Comparison of ENCODE assay signal across 11 cellular contexts in the genomic region with DNA sequence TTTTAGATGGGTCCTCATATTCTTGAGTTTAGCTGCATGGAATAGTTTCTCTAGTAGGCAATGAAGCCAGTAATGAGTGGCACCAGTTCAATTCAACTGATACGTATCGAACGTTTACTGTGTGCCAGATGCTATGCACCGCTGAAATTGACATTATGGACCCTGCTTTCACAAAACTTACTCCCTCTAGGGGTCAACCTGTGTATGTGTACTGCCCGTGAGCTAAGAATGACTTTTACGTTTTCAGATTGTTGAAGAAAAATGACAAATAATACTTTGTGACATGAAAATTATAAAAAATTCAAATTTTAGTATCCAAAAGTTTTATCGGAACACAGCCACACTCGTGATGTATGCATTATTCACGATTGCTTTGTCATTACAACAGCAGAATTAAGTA.
DNase-seq lines count a peak whose midpoint lies in the region; ATAC-seq and TF ChIP-seq lines count a peak whose summit lies in the region.
"Had no signal": no experiment of that assay in that cellular context is flagged by ENCODE, and none has a peak within 500 bp of the region (broad histone marks: within the 10 kb centered on the region; RNA-seq: fewer than 3 reads in every experiment).

No MANE protein-coding gene starts in this region.

- H3K4me3 ChIP-seq in DOHH2 (ENCODE audit: low read length) = no peak overlapping the region
- no peak overlapping the region for H3K4me3 ChIP-seq in Jurkat, Clone E6-1 (ENCODE audit: low read length)
- no peak overlapping the region for H3K4me3 ChIP-seq in body of pancreas
- H3K4me3 ChIP-seq in heart left ventricle = no peak overlapping the region

- peak; percentile 19 for DNase-seq in Jurkat, Clone E6-1 (ENCODE audit: low read depth, low spot score)
- DNase-seq in body of pancreas (no peak), mesothelial cell of epicardium (ENCODE audit: low spot score in 2 of 2, unreplicated experiment in 2 of 2) (no peak), OCI-M2 (lab: John Stamatoyannopoulos, UW; ENCODE audit: unreplicated experiment) (no peak), CD1c-positive myeloid dendritic cell (ENCODE audit: extremely low spot score) (no peak), heart left ventricle (no peak)
- DNase-seq: activated effector memory CD4-positive, alpha-beta T cell treated with Interleukin-2 at 50 U/mL for 16 hours; NCI-H1694 had no signal

- peaks cover 5% of the 10 kb centered on the region for H3K36me3 Mint-ChIP-seq in mesothelial cell of epicardium
- H3K36me3 Mint-ChIP-seq: natural killer cell treated with Interleukin-12 subunit alpha and Interleukin-12 subunit beta and Interleukin-15 and Interleukin-18, amount 100 ng/mL, for 72 hours had no signal

- H3K36me3 ChIP-seq in DOHH2 (ENCODE audit: control insufficient read depth, low read length) (no peaks in the 10 kb centered on the region), body of pancreas (replicated peaks in 1 of 2; ENCODE audit: insufficient read depth in 1 of 2, low read depth in 2 of 2) (no peaks in the 10 kb centered on the region), heart left ventricle (peaks cover 0 to 8% (median 0%) of the 10 kb centered on the region in 9 donors)

- no peak overlapping the region for H3K27ac ChIP-seq in DOHH2 (ENCODE audit: low read depth, low read length)
- H3K27ac ChIP-seq in body of pancreas = no peak overlapping the region
- no peak overlapping the region for H3K27ac ChIP-seq in heart left ventricle

- no peak overlapping the region for H3K27ac Mint-ChIP-seq in mesothelial cell of epicardium
- H3K27ac Mint-ChIP-seq: natural killer cell treated with Interleukin-12 subunit alpha and Interleukin-12 subunit beta and Interleukin-15 and Interleukin-18, amount 100 ng/mL, for 72 hours had no signal

- no peak for TF ChIP-seq POLR2A in body of pancreas (IDR thresholded peaks at IDR 0.05)
- TF ChIP-seq POLR2A in heart left ventricle (IDR thresholded peaks at IDR 0.05) = no peak

- no peak overlapping the region for H3K4me2 ChIP-seq in DOHH2 (ENCODE audit: low read length)

- H3K4me3 Mint-ChIP-seq in mesothelial cell of epicardium = no peak overlapping the region
- H3K4me3 Mint-ChIP-seq: natural killer cell treated with Interleukin-12 subunit alpha and Interleukin-12 subunit beta and Interleukin-15 and Interleukin-18, amount 100 ng/mL, for 72 hours had no signal

- H3K9me3 Mint-ChIP-seq in mesothelial cell of epicardium = no peaks in the 10 kb centered on the region
- H3K9me3 Mint-ChIP-seq: natural killer cell treated with Interleukin-12 subunit alpha and Interleukin-12 subunit beta and Interleukin-15 and Interleukin-18, amount 100 ng/mL, for 72 hours had no signal

- peak; percentile 69 for TF ChIP-seq CTCF in DOHH2 (IDR thresholded peaks at IDR 0.05; ENCODE audit: low read depth, low read length, poor library complexity, severe bottlenecking)
- peak in 6 of 7 experiments; percentile 29 to 43 (median 34) for TF ChIP-seq CTCF in body of pancreas (IDR thresholded peaks at IDR 0.05)
- peak; percentile 63 for TF ChIP-seq CTCF in mesothelial cell of epicardium (IDR thresholded peaks at IDR 0.05; ENCODE audit: unreplicated experiment)
- peak in 5 of 12 donors; percentile 21 to 42 (median 39) for TF ChIP-seq CTCF in heart left ventricle (IDR thresholded peaks at IDR 0.05)

- H3K4me1 Mint-ChIP-seq in mesothelial cell of epicardium = peaks cover 32% of the 10 kb centered on the region

- no peaks in the 10 kb centered on the region for H3K9me2 ChIP-seq in DOHH2 (replicated peaks; ENCODE audit: control insufficient read depth, low read length)

- no peak for ATAC-seq in body of pancreas
- ATAC-seq in HG03025 (IDR thresholded peaks at IDR 0.05; ENCODE audit: low FRiP score, unreplicated experiment) = no peak
- ATAC-seq in heart left ventricle = no peak
- ATAC-seq: natural killer cell treated with Interleukin-12 subunit alpha and Interleukin-12 subunit beta and Interleukin-15 and Interleukin-18, amount 100 ng/mL, for 72 hours had no signal

- H3K27me3 ChIP-seq in DOHH2 (ENCODE audit: control insufficient read depth, low read length) (peaks cover 14% of the 10 kb centered on the region), body of pancreas (no peaks in the 10 kb centered on the region), heart left ventricle (no peaks in the 10 kb centered on the region)

- H3K27me3 Mint-ChIP-seq in mesothelial cell of epicardium (ENCODE audit: low read depth) = no peaks in the 10 kb centered on the region
- H3K27me3 Mint-ChIP-seq: natural killer cell treated with Interleukin-12 subunit alpha and Interleukin-12 subunit beta and Interleukin-15 and Interleukin-18, amount 100 ng/mL, for 72 hours had no signal

- intact Hi-C loops in body of pancreas (cut with DNase I) (no loop called here), heart left ventricle (cut with DNase I) (no loop called here)

- H3K79me2 ChIP-seq in DOHH2 (ENCODE audit: control insufficient read depth, low read length) = no peaks in the 10 kb centered on the region

- H3K9me3 ChIP-seq in DOHH2 (ENCODE audit: control insufficient read depth, insufficient read depth, low read length) (no peaks in the 10 kb centered on the region), body of pancreas (no peaks in the 10 kb centered on the region), heart left ventricle (no peaks in the 10 kb centered on the region)

- no peaks in the 10 kb centered on the region for H3F3A ChIP-seq in DOHH2 (ENCODE audit: control insufficient read depth, insufficient read depth)

- peaks cover 16% of the 10 kb centered on the region for H3K4me1 ChIP-seq in DOHH2 (ENCODE audit: control insufficient read depth, low read length)
- H3K4me1 ChIP-seq in body of pancreas = no peaks in the 10 kb centered on the region
- H3K4me1 ChIP-seq in heart left ventricle = peaks cover 0 to 3% (median 0%) of the 10 kb centered on the region in 12 donors

- H4K20me1 ChIP-seq in DOHH2 (ENCODE audit: control insufficient read depth, insufficient read depth, low read depth, low read length) = no peaks in the 10 kb centered on the region

- WGBS in body of pancreas, 2 donors = 75 to 78% methylated on average over 9 of the region's 9 CpGs
- WGBS in heart left ventricle, 4 donors = 90 to 95% (median 92%) methylated on average over 9 of the region's 9 CpGs
